1 cellular context compared by ENCODE assay signal in the genomic region with DNA sequence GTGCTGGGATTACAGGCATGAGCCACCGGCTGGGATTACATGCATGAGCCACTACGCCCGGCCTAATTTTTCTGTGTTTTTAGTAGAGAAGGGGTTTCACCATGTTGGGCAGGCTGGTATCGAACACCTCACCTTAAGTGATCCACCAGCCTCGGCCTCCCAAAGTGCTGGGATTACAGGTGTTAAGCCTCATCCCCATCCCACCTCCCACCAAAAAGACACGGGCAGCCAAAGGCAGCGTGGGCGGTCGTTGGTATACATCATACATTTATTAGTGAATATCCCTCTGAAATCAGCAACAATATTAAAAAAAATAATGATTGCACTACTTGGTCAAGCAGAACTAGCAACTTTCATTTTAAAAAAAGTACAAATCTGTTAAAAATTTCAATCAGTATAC.
TF ChIP-seq lines count a peak whose summit lies in the region.

No MANE protein-coding gene starts in this region.

TF ChIP-seq in K562, 482 proteins besides CTCF, POLR2A, EP300 and RAD21:
- TF ChIP-seq ZBTB9 (CRISPR knock-in tag; IDR thresholded peaks at IDR 0.05) = no peak
- TF ChIP-seq TCFL5 (CRISPR knock-in tag; conservative IDR thresholded peaks at IDR 0.05) = no peak
- peak; percentile 29; the same call in 1 of the 2 replicates for TF ChIP-seq SUPT5H (IDR thresholded peaks at IDR 0.05)
- TF ChIP-seq ZBTB40 (IDR thresholded peaks at IDR 0.05) = no peak
- TF ChIP-seq ZBTB40 (CRISPR knock-in tag; IDR thresholded peaks at IDR 0.05) = no peak
